Comparison of ENCODE assay signal across 8 cellular contexts in the genomic region with DNA sequence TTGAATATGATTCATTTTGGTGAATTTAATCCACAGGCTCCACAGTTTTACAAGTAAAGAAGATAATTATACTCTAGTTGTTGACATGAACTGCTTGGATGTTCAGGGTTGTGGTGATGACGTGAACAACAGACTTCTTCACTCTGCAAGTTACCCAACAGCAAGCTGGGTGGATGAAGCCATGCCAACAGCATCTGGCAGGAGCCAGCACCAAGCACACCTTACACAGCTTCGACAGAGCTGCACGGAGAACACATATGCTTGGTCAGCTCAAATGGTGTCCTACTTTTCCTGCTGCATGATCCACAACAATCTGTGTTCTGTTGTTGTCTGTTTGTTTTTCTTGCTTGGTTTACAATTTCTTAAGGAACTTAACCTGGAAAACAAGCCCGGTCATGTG. TPM values are rescaled to one million over a fixed set of nuclear protein-coding genes. Genes with fewer than 3 reads are reported as not detected.
DNase-seq lines count a peak whose midpoint lies in the region; TF ChIP-seq lines count a peak whose summit lies in the region.

No MANE protein-coding gene starts in this region.

- H3K9me3 Mint-ChIP-seq in MCF 10A (ENCODE audit: unreplicated experiment), result no peaks in the 10 kb centered on the region
- no peaks in the 10 kb centered on the region for H3K9me3 Mint-ChIP-seq in activated CD4-positive, alpha-beta T cell treated with anti-CD3 and anti-CD28 coated beads, Interleukin-2, amount 10 ng/mL, durations not matched to agents 24 days and 14 days

- no peaks in the 10 kb centered on the region for H3K36me3 ChIP-seq in left ventricle myocardium inferior

- CTCF ChIA-PET in MCF 10A (lab: Yijun Ruan, JAX), result interaction anchor here (0.6 to 2.1 kb wide), 14 partner anchors 8 to 1547 kb away, joined by 3 to 8 read pairs (median 4); a partner anchor contains a TSS

- H3K27me3 ChIP-seq in left ventricle myocardium inferior (ENCODE audit: low read depth), result no peaks in the 10 kb centered on the region

- H3K4me3 ChIP-seq in left ventricle myocardium inferior, result peak overlapping the region; percentile 41

- H3K4me1 ChIP-seq in left ventricle myocardium inferior, result peaks cover 100% of the 10 kb centered on the region

- no peaks in the 10 kb centered on the region for H3K27me3 Mint-ChIP-seq in MCF 10A (ENCODE audit: insufficient read depth, unreplicated experiment)
- H3K27me3 Mint-ChIP-seq in activated CD4-positive, alpha-beta T cell treated with anti-CD3 and anti-CD28 coated beads, Interleukin-2, amount 10 ng/mL, durations not matched to agents 24 days and 14 days, result no peaks in the 10 kb centered on the region

- H3K36me3 Mint-ChIP-seq in MCF 10A (ENCODE audit: insufficient read depth, unreplicated experiment), result no peaks in the 10 kb centered on the region
- peaks cover 20% of the 10 kb centered on the region for H3K36me3 Mint-ChIP-seq in activated CD4-positive, alpha-beta T cell treated with anti-CD3 and anti-CD28 coated beads, Interleukin-2, amount 10 ng/mL, durations not matched to agents 24 days and 14 days (ENCODE audit: low read depth)

- H3K27ac ChIP-seq in left ventricle myocardium inferior (replicated peaks), result peak overlapping the region; percentile 98

- DNase-seq in EH (ENCODE audit: low read depth), result peak; percentile 43
- no peak for DNase-seq in MCF 10A (ENCODE audit: unreplicated experiment)
- DNase-seq in left ventricle myocardium inferior, result no peak
- peak; percentile 49 for DNase-seq in renal cortical epithelial cell (ENCODE audit: low read depth)
- DNase-seq in MV-4-11 (lab: John Stamatoyannopoulos, UW), result no peak
- DNase-seq in KG1 (lab: John Stamatoyannopoulos, UW), result no peak
- DNase-seq in NOMO-1 (lab: John Stamatoyannopoulos, UW; ENCODE audit: unreplicated experiment in 2 of 2), result no peak
- no peak for DNase-seq in activated CD4-positive, alpha-beta T cell treated with anti-CD3 and anti-CD28 coated beads, Interleukin-2, amount 10 ng/mL, durations not matched to agents 24 days and 14 days

- TF ChIP-seq CTCF in MCF 10A (IDR thresholded peaks at IDR 0.05; ENCODE audit: unreplicated experiment) (no peak), left ventricle myocardium inferior (IDR thresholded peaks at IDR 0.05; ENCODE audit: borderline replicate concordance) (no peak)

- peak overlapping the region; percentile 64 for H3K4me3 Mint-ChIP-seq in MCF 10A (ENCODE audit: unreplicated experiment)
- H3K4me3 Mint-ChIP-seq in activated CD4-positive, alpha-beta T cell treated with anti-CD3 and anti-CD28 coated beads, Interleukin-2, amount 10 ng/mL, durations not matched to agents 24 days and 14 days, result no peak overlapping the region

- BruUV-seq in MCF 10A (replicated peaks; lab: Mats Ljungman, UMichigan), result TSS peak; percentile 47

- intact Hi-C loops in MCF 10A (cut with micrococcal nuclease), result no loop called here
- intact Hi-C loops in left ventricle myocardium inferior (cut with micrococcal nuclease), result no loop called here
- intact Hi-C loops in activated CD4-positive, alpha-beta T cell treated with anti-CD3 and anti-CD28 coated beads, Interleukin-2, amount 10 ng/mL, durations not matched to agents 24 days and 14 days (cut with micrococcal nuclease), result no loop called here

- no peaks in the 10 kb centered on the region for H3K9me3 ChIP-seq in left ventricle myocardium inferior (replicated peaks)

- peak overlapping the region; percentile 98 for H3K27ac Mint-ChIP-seq in MCF 10A (ENCODE audit: low read depth, unreplicated experiment)
- H3K27ac Mint-ChIP-seq in activated CD4-positive, alpha-beta T cell treated with anti-CD3 and anti-CD28 coated beads, Interleukin-2, amount 10 ng/mL, durations not matched to agents 24 days and 14 days, result no peak overlapping the region

- POLR2A ChIA-PET in MCF 10A (lab: Yijun Ruan, JAX), result interaction anchor here (0.7 to 3.4 kb wide), 9 partner anchors 10 to 184 kb away, joined by 3 to 33 read pairs (median 3); a partner anchor contains a TSS

- H3K4me1 Mint-ChIP-seq in MCF 10A (ENCODE audit: insufficient read depth, unreplicated experiment), result peaks cover 27% of the 10 kb centered on the region
- peaks cover 65% of the 10 kb centered on the region for H3K4me1 Mint-ChIP-seq in activated CD4-positive, alpha-beta T cell treated with anti-CD3 and anti-CD28 coated beads, Interleukin-2, amount 10 ng/mL, durations not matched to agents 24 days and 14 days

RNA-seq across cellular contexts. Expression of a gene that starts 9.8 kb away (rescaled TPM):
- 3.8 and 4.8 TPM in 2 replicates for total RNA-seq in MCF 10A (2022)
- total RNA-seq in left ventricle myocardium inferior, result 7.0 TPM
- 3.1 and 5.6 TPM in 2 replicates for total RNA-seq in renal cortical epithelial cell
- 11.6 and 12.9 TPM in 2 replicates for total RNA-seq in activated CD4-positive, alpha-beta T cell treated with anti-CD3 and anti-CD28 coated beads, Interleukin-2, amount 10 ng/mL, durations not matched to agents 24 days and 14 days

RNA-seq across cellular contexts. Expression of a gene that starts 35.8 kb away (rescaled TPM):
- total RNA-seq in MCF 10A (2022), result 48.3 and 64.8 TPM in 2 replicates
- 18.9 TPM for total RNA-seq in left ventricle myocardium inferior
- total RNA-seq in renal cortical epithelial cell, result 18.0 and 40.6 TPM in 2 replicates
- 76.1 and 80.3 TPM in 2 replicates for total RNA-seq in activated CD4-positive, alpha-beta T cell treated with anti-CD3 and anti-CD28 coated beads, Interleukin-2, amount 10 ng/mL, durations not matched to agents 24 days and 14 days

Comparison
In these comparisons a context has a peak if more than half of its experiments do, and no peak if none do; other contexts are left out.
1. DNase-seq: peak in EH (single experiment) and renal cortical epithelial cell (single experiment); none in MCF 10A (single experiment), left ventricle myocardium inferior (single experiment), MV-4-11 (single experiment), KG1 (single experiment), NOMO-1 (0 of 2) and activated CD4-positive, alpha-beta T cell treated with anti-CD3 and anti-CD28 coated beads, Interleukin-2, amount 10 ng/mL, durations not matched to agents 24 days and 14 days (single experiment).